ENCODE assay signal across 1 cellular context in genomic region chr14:26286806-26287205, GRCh38.
TF ChIP-seq lines count a peak whose summit lies in the region.

No MANE protein-coding gene starts in this region.

TF ChIP-seq in GM23338, 12 proteins besides CTCF, POLR2A, EP300 and RAD21 (continued from another document):
- TF ChIP-seq, protein P1, sequence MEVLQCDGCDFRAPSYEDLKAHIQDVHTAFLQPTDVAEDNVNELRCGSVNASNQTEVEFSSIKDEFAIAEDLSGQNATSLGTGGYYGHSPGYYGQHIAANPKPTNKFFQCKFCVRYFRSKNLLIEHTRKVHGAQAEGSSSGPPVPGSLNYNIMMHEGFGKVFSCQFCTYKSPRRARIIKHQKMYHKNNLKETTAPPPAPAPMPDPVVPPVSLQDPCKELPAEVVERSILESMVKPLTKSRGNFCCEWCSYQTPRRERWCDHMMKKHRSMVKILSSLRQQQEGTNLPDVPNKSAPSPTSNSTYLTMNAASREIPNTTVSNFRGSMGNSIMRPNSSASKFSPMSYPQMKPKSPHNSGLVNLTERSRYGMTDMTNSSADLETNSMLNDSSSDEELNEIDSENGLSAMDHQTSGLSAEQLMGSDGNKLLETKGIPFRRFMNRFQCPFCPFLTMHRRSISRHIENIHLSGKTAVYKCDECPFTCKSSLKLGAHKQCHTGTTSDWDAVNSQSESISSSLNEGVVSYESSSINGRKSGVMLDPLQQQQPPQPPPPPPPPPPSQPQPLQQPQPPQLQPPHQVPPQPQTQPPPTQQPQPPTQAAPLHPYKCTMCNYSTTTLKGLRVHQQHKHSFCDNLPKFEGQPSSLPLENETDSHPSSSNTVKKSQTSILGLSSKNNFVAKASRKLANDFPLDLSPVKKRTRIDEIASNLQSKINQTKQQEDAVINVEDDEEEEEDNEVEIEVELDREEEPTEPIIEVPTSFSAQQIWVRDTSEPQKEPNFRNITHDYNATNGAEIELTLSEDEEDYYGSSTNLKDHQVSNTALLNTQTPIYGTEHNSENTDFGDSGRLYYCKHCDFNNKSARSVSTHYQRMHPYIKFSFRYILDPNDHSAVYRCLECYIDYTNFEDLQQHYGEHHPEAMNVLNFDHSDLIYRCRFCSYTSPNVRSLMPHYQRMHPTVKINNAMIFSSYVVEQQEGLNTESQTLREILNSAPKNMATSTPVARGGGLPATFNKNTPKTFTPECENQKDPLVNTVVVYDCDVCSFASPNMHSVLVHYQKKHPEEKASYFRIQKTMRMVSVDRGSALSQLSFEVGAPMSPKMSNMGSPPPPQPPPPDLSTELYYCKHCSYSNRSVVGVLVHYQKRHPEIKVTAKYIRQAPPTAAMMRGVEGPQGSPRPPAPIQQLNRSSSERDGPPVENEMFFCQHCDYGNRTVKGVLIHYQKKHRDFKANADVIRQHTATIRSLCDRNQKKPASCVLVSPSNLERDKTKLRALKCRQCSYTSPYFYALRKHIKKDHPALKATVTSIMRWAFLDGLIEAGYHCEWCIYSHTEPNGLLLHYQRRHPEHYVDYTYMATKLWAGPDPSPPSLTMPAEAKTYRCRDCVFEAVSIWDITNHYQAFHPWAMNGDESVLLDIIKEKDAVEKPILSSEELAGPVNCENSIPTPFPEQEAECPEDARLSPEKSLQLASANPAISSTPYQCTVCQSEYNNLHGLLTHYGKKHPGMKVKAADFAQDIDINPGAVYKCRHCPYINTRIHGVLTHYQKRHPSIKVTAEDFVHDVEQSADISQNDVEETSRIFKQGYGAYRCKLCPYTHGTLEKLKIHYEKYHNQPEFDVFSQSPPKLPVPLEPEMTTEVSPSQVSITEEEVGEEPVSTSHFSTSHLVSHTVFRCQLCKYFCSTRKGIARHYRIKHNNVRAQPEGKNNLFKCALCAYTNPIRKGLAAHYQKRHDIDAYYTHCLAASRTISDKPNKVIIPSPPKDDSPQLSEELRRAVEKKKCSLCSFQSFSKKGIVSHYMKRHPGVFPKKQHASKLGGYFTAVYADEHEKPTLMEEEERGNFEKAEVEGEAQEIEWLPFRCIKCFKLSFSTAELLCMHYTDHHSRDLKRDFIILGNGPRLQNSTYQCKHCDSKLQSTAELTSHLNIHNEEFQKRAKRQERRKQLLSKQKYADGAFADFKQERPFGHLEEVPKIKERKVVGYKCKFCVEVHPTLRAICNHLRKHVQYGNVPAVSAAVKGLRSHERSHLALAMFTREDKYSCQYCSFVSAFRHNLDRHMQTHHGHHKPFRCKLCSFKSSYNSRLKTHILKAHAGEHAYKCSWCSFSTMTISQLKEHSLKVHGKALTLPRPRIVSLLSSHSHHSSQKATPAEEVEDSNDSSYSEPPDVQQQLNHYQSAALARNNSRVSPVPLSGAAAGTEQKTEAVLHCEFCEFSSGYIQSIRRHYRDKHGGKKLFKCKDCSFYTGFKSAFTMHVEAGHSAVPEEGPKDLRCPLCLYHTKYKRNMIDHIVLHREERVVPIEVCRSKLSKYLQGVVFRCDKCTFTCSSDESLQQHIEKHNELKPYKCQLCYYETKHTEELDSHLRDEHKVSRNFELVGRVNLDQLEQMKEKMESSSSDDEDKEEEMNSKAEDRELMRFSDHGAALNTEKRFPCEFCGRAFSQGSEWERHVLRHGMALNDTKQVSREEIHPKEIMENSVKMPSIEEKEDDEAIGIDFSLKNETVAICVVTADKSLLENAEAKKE (CRISPR knock-in tag; IDR thresholded peaks at IDR 0.05) = no peak
- TF ChIP-seq, protein P2, sequence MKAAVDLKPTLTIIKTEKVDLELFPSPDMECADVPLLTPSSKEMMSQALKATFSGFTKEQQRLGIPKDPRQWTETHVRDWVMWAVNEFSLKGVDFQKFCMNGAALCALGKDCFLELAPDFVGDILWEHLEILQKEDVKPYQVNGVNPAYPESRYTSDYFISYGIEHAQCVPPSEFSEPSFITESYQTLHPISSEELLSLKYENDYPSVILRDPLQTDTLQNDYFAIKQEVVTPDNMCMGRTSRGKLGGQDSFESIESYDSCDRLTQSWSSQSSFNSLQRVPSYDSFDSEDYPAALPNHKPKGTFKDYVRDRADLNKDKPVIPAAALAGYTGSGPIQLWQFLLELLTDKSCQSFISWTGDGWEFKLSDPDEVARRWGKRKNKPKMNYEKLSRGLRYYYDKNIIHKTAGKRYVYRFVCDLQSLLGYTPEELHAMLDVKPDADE (IDR thresholded peaks at IDR 0.05) = no peak
- TF ChIP-seq EZH2phosphoT487 (IDR thresholded peaks at IDR 0.05; ENCODE audit: unreplicated experiment) (no peak), NANOG (IDR thresholded peaks at IDR 0.05; ENCODE audit: borderline replicate concordance) (no peak), POLR2AphosphoS5 (IDR thresholded peaks at IDR 0.05; ENCODE audit: low read depth) (no peak), CREB1 (CRISPR knock-in tag; IDR thresholded peaks at IDR 0.05; ENCODE audit: low read depth) (no peak), ZNF114 (CRISPR knock-in tag; IDR thresholded peaks at IDR 0.05) (no peak)
